ENCODE assay signal across 21 cellular contexts in the genomic region with DNA sequence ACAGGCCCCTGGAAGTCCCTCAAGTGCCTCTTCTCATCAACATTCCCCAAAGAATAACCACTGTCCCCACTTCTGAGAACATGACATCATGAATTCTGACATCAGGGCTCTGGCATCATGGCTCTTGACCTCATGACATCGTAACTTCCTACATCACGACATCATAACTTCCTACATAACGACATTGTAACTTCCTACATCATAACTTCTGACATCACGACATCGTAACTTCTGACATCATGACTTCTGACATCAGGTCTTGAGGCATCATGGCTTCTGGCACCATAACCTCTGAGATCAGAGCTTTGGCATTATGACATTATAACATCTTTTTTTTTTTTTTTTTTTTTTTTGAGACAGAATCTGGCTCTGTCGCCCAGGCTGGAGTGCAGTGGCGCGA.
"Had no signal": no experiment of that assay in that cellular context is flagged by ENCODE, and none has a peak within 500 bp of the region (broad histone marks: within the 10 kb centered on the region; RNA-seq: fewer than 3 reads in every experiment).

No MANE protein-coding gene starts in this region.

- H3K4me3 ChIP-seq: body of pancreas, coronary artery, gastroesophageal sphincter, ovary, suprapubic skin had no signal

- H3K9me3 ChIP-seq: body of pancreas, gastroesophageal sphincter, ovary, suprapubic skin had no signal

- H3K27ac Mint-ChIP-seq: activated B cell treated with CpG ODN at 0.5 μM for 24 hours; activated CD4-positive, alpha-beta T cell treated with anti-CD3 and anti-CD28 coated beads, Interleukin-2, amount 10 ng/mL, durations not matched to agents 24 days and 14 days; activated CD8-positive, alpha-beta T cell treated with anti-CD3 and anti-CD28 coated beads, Interleukin-2, amount 10 ng/mL, durations not matched to agents 7 days and 5 days; activated naive CD8-positive, alpha-beta T cell treated with anti-CD3 and anti-CD28 coated beads for 36 hours; naive B cell; stimulated activated naive CD8-positive, alpha-beta T cell treated with anti-CD3 and anti-CD28 coated beads, Interleukin-15, Interleukin-2, amounts not matched to agents 100 ng/mL and 50 ng/mL, for 24 hours had no signal

- H3K36me3 ChIP-seq: gastroesophageal sphincter, ovary, suprapubic skin had no signal

- H3K4me3 Mint-ChIP-seq: activated B cell treated with CpG ODN at 0.5 μM for 24 hours; activated CD4-positive, alpha-beta T cell treated with anti-CD3 and anti-CD28 coated beads, Interleukin-2, amount 10 ng/mL, durations not matched to agents 24 days and 14 days; activated CD8-positive, alpha-beta T cell treated with anti-CD3 and anti-CD28 coated beads, Interleukin-2, amount 10 ng/mL, durations not matched to agents 7 days and 5 days; activated naive CD8-positive, alpha-beta T cell treated with anti-CD3 and anti-CD28 coated beads for 36 hours; naive B cell; stimulated activated naive CD8-positive, alpha-beta T cell treated with anti-CD3 and anti-CD28 coated beads, Interleukin-15, Interleukin-2, amounts not matched to agents 100 ng/mL and 50 ng/mL, for 24 hours had no signal

- ATAC-seq: activated CD8-positive, alpha-beta T cell treated with anti-CD3 and anti-CD28 coated beads, Interleukin-2, amount 10 ng/mL, durations not matched to agents 7 days and 5 days; body of pancreas; gastroesophageal sphincter; left lobe of liver; sciatic nerve had no signal

- H3K27me3 Mint-ChIP-seq: activated CD4-positive, alpha-beta T cell treated with anti-CD3 and anti-CD28 coated beads, Interleukin-2, amount 10 ng/mL, durations not matched to agents 24 days and 14 days; activated naive CD8-positive, alpha-beta T cell treated with anti-CD3 and anti-CD28 coated beads for 36 hours; stimulated activated naive CD8-positive, alpha-beta T cell treated with anti-CD3 and anti-CD28 coated beads, Interleukin-15, Interleukin-2, amounts not matched to agents 100 ng/mL and 50 ng/mL, for 24 hours had no signal

- H3K27me3 ChIP-seq: body of pancreas, gastroesophageal sphincter, ovary had no signal

- H3K4me1 ChIP-seq: body of pancreas had no signal

- H3K36me3 Mint-ChIP-seq: activated naive CD8-positive, alpha-beta T cell treated with anti-CD3 and anti-CD28 coated beads for 36 hours; naive B cell had no signal

- H3K27ac ChIP-seq: body of pancreas, coronary artery, gastroesophageal sphincter, ovary, suprapubic skin had no signal

- H3K9me3 Mint-ChIP-seq: activated B cell treated with CpG ODN at 0.5 μM for 24 hours; activated CD4-positive, alpha-beta T cell treated with anti-CD3 and anti-CD28 coated beads, Interleukin-2, amount 10 ng/mL, durations not matched to agents 24 days and 14 days; activated naive CD8-positive, alpha-beta T cell treated with anti-CD3 and anti-CD28 coated beads for 36 hours; naive B cell; stimulated activated naive CD8-positive, alpha-beta T cell treated with anti-CD3 and anti-CD28 coated beads, Interleukin-15, Interleukin-2, amounts not matched to agents 100 ng/mL and 50 ng/mL, for 24 hours had no signal

- FAIRE-seq: islet of Langerhans had no signal

- DNase-seq: activated B cell treated with CpG ODN at 0.5 μM for 24 hours; activated CD4-positive, alpha-beta T cell treated with anti-CD3 and anti-CD28 coated beads, Interleukin-2, amount 10 ng/mL, durations not matched to agents 24 days and 14 days; activated CD8-positive, alpha-beta memory T cell treated with anti-CD3 and anti-CD28 coated beads, Interleukin-2, amount 50 U/mL, for 4 hours; activated CD8-positive, alpha-beta T cell treated with anti-CD3 and anti-CD28 coated beads, Interleukin-2, amount 10 ng/mL, durations not matched to agents 7 days and 5 days; activated gamma-delta T cell; activated naive CD8-positive, alpha-beta T cell treated with anti-CD3 and anti-CD28 coated beads for 36 hours; activated T-cell treated with anti-CD3 and anti-CD28 coated beads, Interleukin-2, amount 50 U/mL, for 48 hours; amygdala; body of pancreas; central memory CD4-positive, alpha-beta T cell; effector CD8-positive, alpha-beta T cell; naive B cell; ovary; trophoblast cell had no signal

- H3K4me1 Mint-ChIP-seq: activated CD4-positive, alpha-beta T cell treated with anti-CD3 and anti-CD28 coated beads, Interleukin-2, amount 10 ng/mL, durations not matched to agents 24 days and 14 days; activated naive CD8-positive, alpha-beta T cell treated with anti-CD3 and anti-CD28 coated beads for 36 hours had no signal
